In genomic region chr12:9662488-9662887, GRCh38 we compare ENCODE assay signal across 19 cellular contexts. TPM values are rescaled to one million over a fixed set of nuclear protein-coding genes. Genes with fewer than 3 reads are reported as not detected.
A peak's percentile ranks its signal among the peaks of the same experiment; 100 is the strongest.
DNase-seq lines count a peak whose midpoint lies in the region; ATAC-seq and TF ChIP-seq lines count a peak whose summit lies in the region.
"Had no signal": no experiment of that assay in that cellular context is flagged by ENCODE, and none has a peak within 500 bp of the region (broad histone marks: within the 10 kb centered on the region; RNA-seq: fewer than 3 reads in every experiment).

No MANE protein-coding gene starts in this region.

- intact Hi-C loops in PC-9 (cut with micrococcal nuclease; ENCODE audit: unreplicated experiment), result loop anchor here (1.0 kb wide), 3 partner anchors 11 to 24 kb away; no protein-coding TSS in a partner anchor

- H3K4me1 ChIP-seq in PC-9 (replicated peaks; ENCODE audit: insufficient read depth) (peaks cover 27% of the 10 kb centered on the region), SK-N-SH (ENCODE audit: control insufficient read depth in 1 of 2, insufficient read depth in 2 of 2, low read depth in 1 of 2, low read length in 1 of 2) (no peaks in the 10 kb centered on the region)
- H3K4me1 ChIP-seq: Caco-2 had no signal

- no peak overlapping the region for H3K9ac ChIP-seq in SK-N-SH

- H3K27me3 ChIP-seq in PC-9 (ENCODE audit: insufficient read depth, low read depth), result no peaks in the 10 kb centered on the region
- H3K27me3 ChIP-seq in SK-N-SH (ENCODE audit: insufficient read depth), result no peaks in the 10 kb centered on the region
- H3K27me3 ChIP-seq: MG63, spleen, upper lobe of left lung had no signal

- CTCF ChIA-PET in activated CD8-positive, alpha-beta memory T cell treated with anti-CD3 and anti-CD28 coated beads, Interleukin-2, amount 10 ng/mL, durations not matched to agents 7 days and 5 days (lab: Charles Lee), result interaction anchor here (0.6 to 1.4 kb wide), 4 partner anchors 10 to 46 kb away, joined by 3 read pairs; no protein-coding TSS in a partner anchor
- CTCF ChIA-PET in PC-9 (lab: Charles Lee), result interaction anchor here (1.2 to 1.4 kb wide), 3 partner anchors 11 to 80 kb away, joined by 3 to 6 read pairs (median 5); no protein-coding TSS in a partner anchor
- CTCF ChIA-PET in SK-N-SH (lab: Yijun Ruan, JAX), result interaction anchor here (1.0 to 2.3 kb wide), 2 partner anchors 14 to 15 kb away, joined by 4 to 7 read pairs; no protein-coding TSS in a partner anchor

- H2AFZ ChIP-seq in PC-9 (no peak overlapping the region), SK-N-SH (ENCODE audit: low read depth) (no peak overlapping the region)

- H3K4me3 ChIP-seq in PC-9 (no peak overlapping the region), SK-N-SH (ENCODE audit: low read depth in 2 of 2, low read length in 1 of 2) (no peak overlapping the region)
- H3K4me3 ChIP-seq: MG63, spleen, upper lobe of left lung had no signal

- H3K9me2 ChIP-seq in PC-9 (ENCODE audit: insufficient read depth) (no peaks in the 10 kb centered on the region), SK-N-SH (no peaks in the 10 kb centered on the region)

- no peak for TF ChIP-seq CTCF in PC-9 (conservative IDR thresholded peaks at IDR 0.05)
- no peak for TF ChIP-seq CTCF in SK-N-SH (IDR thresholded peaks at IDR 0.05)

- POLR2A ChIA-PET in PC-9 (lab: Charles Lee; ENCODE audit: unreplicated experiment), result interaction anchor here (0.6 to 1.1 kb wide), 5 partner anchors 15 to 316 kb away, joined by 3 to 12 read pairs (median 4); no protein-coding TSS in a partner anchor
- POLR2A ChIA-PET in SK-N-SH (lab: Yijun Ruan, JAX), result no interaction called here

- ATAC-seq in activated CD8-positive, alpha-beta memory T cell treated with anti-CD3 and anti-CD28 coated beads, Interleukin-2, amount 10 ng/mL, durations not matched to agents 7 days and 5 days, result peak; percentile 31
- ATAC-seq in activated naive CD8-positive, alpha-beta T cell treated with anti-CD3 and anti-CD28 coated beads, Interleukin-2, amount 50 U/mL, for 24 hours, result no peak
- ATAC-seq in HG02571 (IDR thresholded peaks at IDR 0.05; ENCODE audit: unreplicated experiment), result no peak
- ATAC-seq: HepG2 had no signal

- H3F3A ChIP-seq in PC-9 (ENCODE audit: insufficient read depth, low read depth) (peaks cover 20% of the 10 kb centered on the region), SK-N-SH (replicated peaks; ENCODE audit: insufficient read depth) (no peaks in the 10 kb centered on the region)

- H3K27ac ChIP-seq in PC-9 (peak overlapping the region; percentile 43), SK-N-SH (ENCODE audit: low read depth in 2 of 2, low read length in 1 of 2) (no peak overlapping the region)

- peaks cover 87% of the 10 kb centered on the region for H3K36me3 Mint-ChIP-seq in activated CD8-positive, alpha-beta memory T cell treated with anti-CD3 and anti-CD28 coated beads, Interleukin-2, amount 10 ng/mL, durations not matched to agents 7 days and 5 days
- peaks cover 79% of the 10 kb centered on the region for H3K36me3 Mint-ChIP-seq in activated naive CD8-positive, alpha-beta T cell treated with anti-CD3 and anti-CD28 coated beads, Interleukin-2, amount 50 U/mL, for 24 hours (ENCODE audit: low read depth)

- peaks cover 27% of the 10 kb centered on the region; the same call in 1 of the 2 replicates for H3K36me3 ChIP-seq in PC-9 (ENCODE audit: low read depth)
- H3K36me3 ChIP-seq in SK-N-SH (replicated peaks in 1 of 2; ENCODE audit: control insufficient read depth in 1 of 2, insufficient read depth in 2 of 2, low read length in 1 of 2), result peaks cover 13 to 19% of the 10 kb centered on the region in 2 experiments

- TF ChIP-seq RAD21 in SK-N-SH (IDR thresholded peaks at IDR 0.05; ENCODE audit: low read length), result no peak

- peak overlapping the region; percentile 65 for H3K27ac Mint-ChIP-seq in activated CD8-positive, alpha-beta memory T cell treated with anti-CD3 and anti-CD28 coated beads, Interleukin-2, amount 10 ng/mL, durations not matched to agents 7 days and 5 days
- H3K27ac Mint-ChIP-seq in activated naive CD8-positive, alpha-beta T cell treated with anti-CD3 and anti-CD28 coated beads, Interleukin-2, amount 50 U/mL, for 24 hours, result peak overlapping the region; percentile 61

- peaks cover 76% of the 10 kb centered on the region for H3K4me1 Mint-ChIP-seq in activated CD8-positive, alpha-beta memory T cell treated with anti-CD3 and anti-CD28 coated beads, Interleukin-2, amount 10 ng/mL, durations not matched to agents 7 days and 5 days
- peaks cover 91% of the 10 kb centered on the region for H3K4me1 Mint-ChIP-seq in activated naive CD8-positive, alpha-beta T cell treated with anti-CD3 and anti-CD28 coated beads, Interleukin-2, amount 50 U/mL, for 24 hours

- H3K4me2 ChIP-seq in PC-9 (peak overlapping the region; percentile 32), SK-N-SH (no peak overlapping the region)

- no peak overlapping the region for H3K4me3 Mint-ChIP-seq in activated CD8-positive, alpha-beta memory T cell treated with anti-CD3 and anti-CD28 coated beads, Interleukin-2, amount 10 ng/mL, durations not matched to agents 7 days and 5 days
- no peak overlapping the region for H3K4me3 Mint-ChIP-seq in activated naive CD8-positive, alpha-beta T cell treated with anti-CD3 and anti-CD28 coated beads, Interleukin-2, amount 50 U/mL, for 24 hours

- H3K9me3 ChIP-seq in PC-9 (ENCODE audit: insufficient read depth, low read depth) (no peaks in the 10 kb centered on the region), SK-N-SH (no peaks in the 10 kb centered on the region)
- H3K9me3 ChIP-seq: Caco-2, MG63, spleen, upper lobe of left lung had no signal

- no peaks in the 10 kb centered on the region for H3K27me3 Mint-ChIP-seq in activated CD8-positive, alpha-beta memory T cell treated with anti-CD3 and anti-CD28 coated beads, Interleukin-2, amount 10 ng/mL, durations not matched to agents 7 days and 5 days
- no peaks in the 10 kb centered on the region for H3K27me3 Mint-ChIP-seq in activated naive CD8-positive, alpha-beta T cell treated with anti-CD3 and anti-CD28 coated beads, Interleukin-2, amount 50 U/mL, for 24 hours

- H4K20me1 ChIP-seq in PC-9 (ENCODE audit: insufficient read depth) (no peaks in the 10 kb centered on the region), SK-N-SH (ENCODE audit: insufficient read depth) (no peaks in the 10 kb centered on the region)

- H3K9me3 Mint-ChIP-seq in activated CD8-positive, alpha-beta memory T cell treated with anti-CD3 and anti-CD28 coated beads, Interleukin-2, amount 10 ng/mL, durations not matched to agents 7 days and 5 days (ENCODE audit: low read depth), result peaks cover 10% of the 10 kb centered on the region
- H3K9me3 Mint-ChIP-seq in activated naive CD8-positive, alpha-beta T cell treated with anti-CD3 and anti-CD28 coated beads, Interleukin-2, amount 50 U/mL, for 24 hours, result peaks cover 25% of the 10 kb centered on the region

- TF ChIP-seq EP300 in SK-N-SH (IDR thresholded peaks at IDR 0.05; ENCODE audit: borderline replicate concordance in 1 of 2, low read depth in 1 of 2, low read length in 1 of 2), result no peak

- H3K79me2 ChIP-seq in PC-9 (ENCODE audit: low read depth) (no peaks in the 10 kb centered on the region), SK-N-SH (ENCODE audit: insufficient read depth) (no peaks in the 10 kb centered on the region)

- BruUV-seq in PC-9 (replicated peaks; lab: Mats Ljungman, UMichigan), result no TSS peak

- no peak for DNase-seq in activated CD8-positive, alpha-beta memory T cell treated with anti-CD3 and anti-CD28 coated beads, Interleukin-2, amount 10 ng/mL, durations not matched to agents 7 days and 5 days
- DNase-seq in activated CD8-positive, alpha-beta memory T cell treated with anti-CD3 and anti-CD28 coated beads, Interleukin-2, amount 50 U/mL, for 48 hours, result no peak
- peak; percentile 63 to 87 for DNase-seq in PC-9
- DNase-seq in activated naive CD8-positive, alpha-beta T cell treated with anti-CD3 and anti-CD28 coated beads, Interleukin-2, amount 50 U/mL, for 24 hours, result no peak
- peak; percentile 49 for DNase-seq in renal cortical epithelial cell (ENCODE audit: low read depth)
- no peak for DNase-seq in SK-N-SH
- DNase-seq in DMS153 (lab: John Stamatoyannopoulos, UW), result no peak
- DNase-seq: Caco-2, kidney glomerular epithelial cell, MG63, midbrain, NCI-H146, NCI-H2171 treated with DMSO at 0.1 percent for 48 hours, spleen had no signal

TF ChIP-seq in SK-N-SH, 30 proteins besides CTCF, POLR2A, EP300 and RAD21 (continues in another document):
- TF ChIP-seq MXI1 (IDR thresholded peaks at IDR 0.05; ENCODE audit: low read depth, low read length) (no peak), ELF1 (IDR thresholded peaks at IDR 0.05) (no peak), TEAD4 (IDR thresholded peaks at IDR 0.05; ENCODE audit: borderline replicate concordance, insufficient read depth) (no peak), MEF2A (IDR thresholded peaks at IDR 0.05; ENCODE audit: borderline replicate concordance, low read depth) (no peak), IRF3 (IDR thresholded peaks at IDR 0.05; ENCODE audit: low read depth, low read length) (no peak)

RNA-seq across cellular contexts. Expression of gene CLEC2D, which starts 7.0 kb away (rescaled TPM):
- 100 to 1,000 TPM; 355 to 385 TPM for total RNA-seq in activated CD8-positive, alpha-beta memory T cell treated with anti-CD3 and anti-CD28 coated beads, Interleukin-2, amount 10 ng/mL, durations not matched to agents 7 days and 5 days
- 32.6 and 37.8 TPM in 2 replicates for total RNA-seq in PC-9 (2021)
- total RNA-seq in renal cortical epithelial cell, result 1.2 and 2.2 TPM in 2 replicates
- polyA plus RNA-seq in SK-N-SH (2012; rRNA removed), result 0.81 and 1.5 TPM in 2 replicates
- 0.55 and 0.68 TPM in 2 replicates for polyA plus RNA-seq in SK-N-SH (2012; cell fraction: cytosol; rRNA removed)
- polyA plus RNA-seq in SK-N-SH (2012; cell fraction: nucleus; rRNA removed), result 4.2 and 7.1 TPM in 2 replicates

RNA-seq across cellular contexts. Expression of gene KLRB1, which starts 54.8 kb away (rescaled TPM):
- total RNA-seq in activated CD8-positive, alpha-beta memory T cell treated with anti-CD3 and anti-CD28 coated beads, Interleukin-2, amount 10 ng/mL, durations not matched to agents 7 days and 5 days, result 10 to 100 TPM; 13.0 to 30.2 TPM
- not detected in 2 replicates for total RNA-seq in PC-9 (2021)
- not detected in 2 replicates for total RNA-seq in renal cortical epithelial cell
- polyA plus RNA-seq in SK-N-SH (2012; rRNA removed), result not detected in 2 replicates
- not detected in 2 replicates for polyA plus RNA-seq in SK-N-SH (2012; cell fraction: cytosol; rRNA removed)
- polyA plus RNA-seq in SK-N-SH (2012; cell fraction: nucleus; rRNA removed), result not detected in 2 replicates
- total RNA-seq: Caco-2, fibroblast of villous mesenchyme, HepG2, pulmonary artery endothelial cell had no signal
- polyA plus RNA-seq: HepG2 had no signal

Comparison
In these comparisons a context has a peak if more than half of its experiments do, and no peak if none do; other contexts are left out.
1. DNase-seq: peak in PC-9 (2 of 2) and renal cortical epithelial cell (single experiment); none in activated CD8-positive, alpha-beta memory T cell treated with anti-CD3 and anti-CD28 coated beads, Interleukin-2, amount 10 ng/mL, durations not matched to agents 7 days and 5 days (single experiment), activated CD8-positive, alpha-beta memory T cell treated with anti-CD3 and anti-CD28 coated beads, Interleukin-2, amount 50 U/mL, for 48 hours (single experiment), activated naive CD8-positive, alpha-beta T cell treated with anti-CD3 and anti-CD28 coated beads, Interleukin-2, amount 50 U/mL, for 24 hours (single experiment), SK-N-SH (single experiment) and DMS153 (single experiment).
2. RNA of gene KLRB1, which starts 54.8 kb away (total RNA-seq): 13.0 to 30.2 TPM in activated CD8-positive, alpha-beta memory T cell treated with anti-CD3 and anti-CD28 coated beads, Interleukin-2, amount 10 ng/mL, durations not matched to agents 7 days and 5 days; not detected in PC-9 and not detected in renal cortical epithelial cell; every median in the first group is over 10 times any median in the second.